ENCODE assay signal across 15 cellular contexts in genomic region chr2:241379481-241380480, GRCh38. TPM values are rescaled to one million over a fixed set of nuclear protein-coding genes. Genes with fewer than 3 reads are reported as not detected.
DNase-seq lines count a peak whose midpoint lies in the region; ATAC-seq and TF ChIP-seq lines count a peak whose summit lies in the region.
"Had no signal": no experiment of that assay in that cellular context is flagged by ENCODE, and none has a peak within 500 bp of the region (broad histone marks: within the 10 kb centered on the region; RNA-seq: fewer than 3 reads in every experiment).

No MANE protein-coding gene starts in this region.

- peaks cover 5 to 11% of the 10 kb centered on the region in 2 donors for H3K4me1 Mint-ChIP-seq in effector memory CD8-positive, alpha-beta T cell (ENCODE audit: low read depth in 2 of 2)

- no peaks in the 10 kb centered on the region for H3K27me3 Mint-ChIP-seq in effector memory CD8-positive, alpha-beta T cell
- H3K27me3 Mint-ChIP-seq: activated B cell treated with CpG ODN at 0.5 μM for 24 hours, B cell had no signal

- peaks cover 9% of the 10 kb centered on the region for H3K36me3 ChIP-seq in skeletal muscle satellite cell (ENCODE audit: insufficient read depth, low read length)

- H3K9me3 Mint-ChIP-seq in effector memory CD8-positive, alpha-beta T cell: no peaks in the 10 kb centered on the region
- H3K9me3 Mint-ChIP-seq: activated B cell treated with CpG ODN at 0.5 μM for 24 hours; activated naive CD4-positive, alpha-beta T cell treated with anti-CD3 and anti-CD28 coated beads, Interleukin-2, amount 50 U/mL, for 72 hours had no signal

- TF ChIP-seq CTCF in fibroblast of the aortic adventitia (IDR thresholded peaks at IDR 0.05; ENCODE audit: insufficient read depth, low read length) (no peak), foreskin keratinocyte (conservative IDR thresholded peaks at IDR 0.05) (no peak)

- H3K4me3 ChIP-seq in fibroblast of the aortic adventitia (ENCODE audit: low read depth, low read length) (peak overlapping the region; percentile 6), skeletal muscle satellite cell (ENCODE audit: low read length) (no peak overlapping the region)

- H3K4me3 Mint-ChIP-seq in effector memory CD8-positive, alpha-beta T cell: no peak overlapping the region
- H3K4me3 Mint-ChIP-seq: activated B cell treated with CpG ODN at 0.5 μM for 24 hours, B cell had no signal

- H3K9me3 ChIP-seq in skeletal muscle satellite cell (replicated peaks; ENCODE audit: low read length): no peaks in the 10 kb centered on the region

- no peak overlapping the region for H3K27ac ChIP-seq in foreskin keratinocyte

- H3K9ac ChIP-seq in skeletal muscle satellite cell (ENCODE audit: low read depth, low read length): no peak overlapping the region

- no peak overlapping the region for H3K27ac Mint-ChIP-seq in effector memory CD8-positive, alpha-beta T cell
- H3K27ac Mint-ChIP-seq: activated B cell treated with CpG ODN at 0.5 μM for 24 hours; activated naive CD4-positive, alpha-beta T cell treated with anti-CD3 and anti-CD28 coated beads, Interleukin-2, amount 50 U/mL, for 72 hours; B cell had no signal

- H3K4me1 ChIP-seq in skeletal muscle satellite cell (ENCODE audit: control insufficient read depth, insufficient read depth, low read length) (peaks cover 23% of the 10 kb centered on the region), foreskin keratinocyte (no peaks in the 10 kb centered on the region)

- no peaks in the 10 kb centered on the region for H3K27me3 ChIP-seq in skeletal muscle satellite cell (ENCODE audit: control insufficient read depth, insufficient read depth, low read length)
- H3K27me3 ChIP-seq in foreskin keratinocyte: no peaks in the 10 kb centered on the region

- peaks cover 14% of the 10 kb centered on the region for H3K36me3 Mint-ChIP-seq in effector memory CD8-positive, alpha-beta T cell (ENCODE audit: insufficient read depth)

- in situ Hi-C loops in G401 (cut with HindIII; ENCODE audit: low sequenced_read_pairs): no loop called here

- peak overlapping the region; percentile 28 for H3K4me2 ChIP-seq in skeletal muscle satellite cell (ENCODE audit: low read length)

- ATAC-seq in foreskin keratinocyte: no peak
- ATAC-seq in effector memory CD8-positive, alpha-beta T cell (replicated peaks): no peak
- no peak for ATAC-seq in activated CD4-positive, CD25-positive, alpha-beta regulatory T cell treated with anti-CD3 and anti-CD28 coated beads, Interleukin-2, amount 50 U/mL, for 24 hours
- ATAC-seq: activated naive CD4-positive, alpha-beta T cell treated with anti-CD3 and anti-CD28 coated beads, Interleukin-2, amount 50 U/mL, for 72 hours had no signal

- DNase-seq in AG08396 (ENCODE audit: low spot score) (peak; percentile 31), RPMI8226 (peak; percentile 53), fibroblast of the aortic adventitia (ENCODE audit: low read depth) (peak; percentile 81), foreskin keratinocyte (no peak), G401 (ENCODE audit: low spot score) (no peak)
- DNase-seq in effector memory CD8-positive, alpha-beta T cell: no peak
- DNase-seq: activated B cell treated with CpG ODN at 0.5 μM for 24 hours; activated CD8-positive, alpha-beta memory T cell treated with anti-CD3 and anti-CD28 coated beads, Interleukin-2, amount 50 U/mL, for 4 hours; DMS53; glutamatergic neuron; SW 1271 had no signal

RNA-seq across cellular contexts. Expression of gene FARP2, which starts 23.7 kb away (rescaled TPM):
- total RNA-seq in fibroblast of the aortic adventitia (ENCODE audit: low replicate concordance): 27.2 and 41.0 TPM in 2 replicates
- 35.4 and 40.6 TPM in 2 replicates for total RNA-seq in skeletal muscle satellite cell (2012; rRNA removed)
- total RNA-seq in foreskin keratinocyte: 34.0 and 34.3 TPM in 2 replicates
- 8.6 and 8.7 TPM in 2 replicates for polyA plus RNA-seq in foreskin keratinocyte
- total RNA-seq in G401 (2014; rRNA removed; shearing (Covaris generic)): 36.3 and 38.6 TPM in 2 replicates

Comparison
In these comparisons a context has a peak if more than half of its experiments do, and no peak if none do; other contexts are left out.
1. DNase-seq: peak in AG08396 (single experiment), RPMI8226 (single experiment) and fibroblast of the aortic adventitia (single experiment); none in foreskin keratinocyte (0 of 2), G401 (single experiment) and effector memory CD8-positive, alpha-beta T cell (0 of 3).